8 cellular contexts compared by ENCODE assay signal in genomic region chr1:89525169-89525855, GRCh38. TPM values are rescaled to one million over a fixed set of nuclear protein-coding genes. Genes with fewer than 3 reads are reported as not detected.
A peak's percentile ranks its signal among the peaks of the same experiment; 100 is the strongest.
DNase-seq lines count a peak whose midpoint lies in the region; ATAC-seq and TF ChIP-seq lines count a peak whose summit lies in the region.

No MANE protein-coding gene starts in this region.

- ATAC-seq in GM18870 (IDR thresholded peaks at IDR 0.05; ENCODE audit: unreplicated experiment) (peak; percentile 15), HG03442 (IDR thresholded peaks at IDR 0.05; ENCODE audit: unreplicated experiment) (peak; percentile 22), heart right ventricle (peak; percentile 4 to 38 (median 18))

- no peaks in the 10 kb centered on the region for H3K9me3 ChIP-seq in heart right ventricle

- peak overlapping the region; percentile 99 for H3K27ac Mint-ChIP-seq in activated naive CD4-positive, alpha-beta T cell treated with anti-CD3 and anti-CD28 coated beads, Interleukin-2, amount 50 U/mL, for 24 hours

- peaks cover 11% of the 10 kb centered on the region for H3K36me3 Mint-ChIP-seq in activated naive CD4-positive, alpha-beta T cell treated with anti-CD3 and anti-CD28 coated beads, Interleukin-2, amount 50 U/mL, for 24 hours

- H3K36me3 ChIP-seq in heart right ventricle = peaks cover 0 to 7% (median 0%) of the 10 kb centered on the region in 9 donors

- H3K4me3 Mint-ChIP-seq in activated naive CD4-positive, alpha-beta T cell treated with anti-CD3 and anti-CD28 coated beads, Interleukin-2, amount 50 U/mL, for 24 hours = no peak overlapping the region

- DNase-seq in AML-193 (lab: John Stamatoyannopoulos, UW) (peak; percentile 31), OCI-M1 (lab: John Stamatoyannopoulos, UW) (peak; percentile 76), heart right ventricle (peak; percentile 30 to 34), posterior vena cava (ENCODE audit: low spot score) (peak; percentile 85), NCI-H2196 (lab: John Stamatoyannopoulos, UW; ENCODE audit: unreplicated experiment) (no peak)

- H3K9me3 Mint-ChIP-seq in activated naive CD4-positive, alpha-beta T cell treated with anti-CD3 and anti-CD28 coated beads, Interleukin-2, amount 50 U/mL, for 24 hours = peaks cover 9% of the 10 kb centered on the region

- H3K4me1 ChIP-seq in heart right ventricle = peaks cover 0 to 49% (median 17%) of the 10 kb centered on the region in 9 donors

- H3K4me3 ChIP-seq in heart right ventricle = peak overlapping the region; percentile 71 to 99 (median 96)

- no peaks in the 10 kb centered on the region for H3K27me3 Mint-ChIP-seq in activated naive CD4-positive, alpha-beta T cell treated with anti-CD3 and anti-CD28 coated beads, Interleukin-2, amount 50 U/mL, for 24 hours

- H3K27ac ChIP-seq in heart right ventricle = peak overlapping the region in 9 of 10 donors; percentile 87 to 96 (median 90)

- no peak for TF ChIP-seq CTCF in heart right ventricle (IDR thresholded peaks at IDR 0.05)

- H3K27me3 ChIP-seq in heart right ventricle = no peaks in the 10 kb centered on the region

- intact Hi-C loops in heart right ventricle (cut with DNase I) = loop anchor here in 5 of 10 donors (2.0 to 10.0 kb wide), 6 partner anchors 42 to 239 kb away; no protein-coding TSS in a partner anchor
- intact Hi-C loops in posterior vena cava (cut with DNase I) = loop anchor here in 1 of 2 donors (10.0 kb wide), 1 partner anchor 49 kb away; no protein-coding TSS in a partner anchor

- H3K4me1 Mint-ChIP-seq in activated naive CD4-positive, alpha-beta T cell treated with anti-CD3 and anti-CD28 coated beads, Interleukin-2, amount 50 U/mL, for 24 hours = peaks cover 28% of the 10 kb centered on the region

- 3 to 4% methylated on average over 35 of the region's 35 CpGs for WGBS in heart right ventricle, 2 donors

RNA-seq across cellular contexts. Expression of gene LRRC8B, which starts 0.7 kb away (rescaled TPM):
- total RNA-seq in heart right ventricle = 1 to 10 TPM; 2.4 to 6.6 (median 4.5) TPM
- 1 to 10 TPM; 1.7 to 2.2 TPM for polyA plus RNA-seq in heart right ventricle
- total RNA-seq in posterior vena cava = 1 to 10 TPM; 6.0 to 9.9 TPM
